Comparison of ENCODE assay signal across 25 cellular contexts in the genomic region with DNA sequence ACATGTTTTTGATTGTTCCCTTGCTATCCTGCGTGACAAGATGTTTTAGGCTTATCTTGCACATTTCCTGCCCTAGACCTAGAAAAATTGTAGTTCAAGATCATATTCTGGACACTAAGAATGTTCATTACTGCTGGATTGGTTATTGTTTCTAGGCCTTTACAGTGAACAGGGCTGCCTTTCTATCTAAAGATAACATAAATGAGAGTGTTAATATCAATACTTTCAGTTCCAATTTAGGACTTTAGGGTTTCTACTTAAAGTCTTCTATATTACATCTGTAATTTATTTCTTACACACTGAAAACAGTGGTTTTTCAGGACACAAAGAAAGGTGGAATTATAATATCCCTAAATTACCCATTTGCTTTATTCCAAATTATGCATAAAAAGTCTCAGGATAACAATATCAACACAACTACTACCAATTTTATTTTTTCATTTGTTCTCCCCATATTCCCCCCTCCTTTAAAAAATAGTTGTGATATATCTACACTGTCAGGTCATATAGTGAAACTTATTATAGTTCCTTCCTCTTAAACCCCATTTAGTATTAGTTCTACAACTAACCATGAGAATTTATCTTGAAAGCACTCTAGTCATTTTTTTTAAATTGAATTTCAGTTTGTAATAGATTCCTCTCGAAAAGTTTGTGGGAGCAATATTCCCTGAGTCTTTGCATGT.
DNase-seq lines count a peak whose midpoint lies in the region; ATAC-seq and TF ChIP-seq lines count a peak whose summit lies in the region.
"Had no signal": no experiment of that assay in that cellular context is flagged by ENCODE, and none has a peak within 500 bp of the region (broad histone marks: within the 10 kb centered on the region; RNA-seq: fewer than 3 reads in every experiment).

No MANE protein-coding gene starts in this region.

- TF ChIP-seq CTCF in GM13977 (IDR thresholded peaks at IDR 0.05; ENCODE audit: extremely low read depth, insufficient read depth, missing control alignments), result no peak

- ATAC-seq in GM19468 (IDR thresholded peaks at IDR 0.05; ENCODE audit: extremely low read depth, unreplicated experiment), result peak; percentile 55
- peak; percentile 77 for ATAC-seq in HG02884 (IDR thresholded peaks at IDR 0.05; ENCODE audit: unreplicated experiment)
- peak; percentile 46 for ATAC-seq in HG03565 (IDR thresholded peaks at IDR 0.05; ENCODE audit: unreplicated experiment)
- no peak for ATAC-seq in GM18907 (IDR thresholded peaks at IDR 0.05; ENCODE audit: unreplicated experiment)
- ATAC-seq: CD8-positive, alpha-beta T cell; naive thymus-derived CD8-positive, alpha-beta T cell had no signal

- DNase-seq in GM13977 (ENCODE audit: low spot score) (peak; percentile 15), nucleus accumbens (lab: John Stamatoyannopoulos, UW) (no peak), NCI-H146 (lab: John Stamatoyannopoulos, UW) (no peak)
- no peak for DNase-seq in stimulated activated CD4-positive, alpha-beta T cell treated with anti-CD3 and anti-CD28 coated beads, Interleukin-4, amount 100 ng/mL, for 1 hour
- DNase-seq: activated CD4-positive, CD25-positive, alpha-beta regulatory T cell; activated CD8-positive, alpha-beta memory T cell treated with anti-CD3 and anti-CD28 coated beads for 24 hours; activated naive CD8-positive, alpha-beta T cell treated with anti-CD3 and anti-CD28 coated beads, Interleukin-2, amount 10 ng/mL, durations not matched to agents 7 days and 5 days; CD8-positive, alpha-beta T cell; cortex of kidney; DMS79 treated with DMSO at 0.1 percent for 48 hours; foreskin fibroblast; HFFc6; hypothalamus; kidney glomerular epithelial cell; mesenchymal stem cell; naive thymus-derived CD8-positive, alpha-beta T cell; NCI-H1048; NCI-H526; posterior cingulate gyrus; stimulated activated CD4-positive, alpha-beta T cell treated with anti-CD3 and anti-CD28 coated beads, Interleukin-2, amount 100 ng/mL, for 48 hours; T-helper 2 cell had no signal

- in situ Hi-C loops in GM13977 (cut with MboI; ENCODE audit: low pct_unique_long_range_greater_than_20kb, low sequenced_read_pairs, unreplicated experiment), result no loop called here
